Comparison of ENCODE assay signal across 26 cellular contexts in genomic region chrX:23623797-23624196, GRCh38. TPM values are rescaled to one million over a fixed set of nuclear protein-coding genes. Genes with fewer than 3 reads are reported as not detected.
DNase-seq lines count a peak whose midpoint lies in the region; ATAC-seq, FAIRE-seq and TF ChIP-seq lines count a peak whose summit lies in the region.
"Had no signal": no experiment of that assay in that cellular context is flagged by ENCODE, and none has a peak within 500 bp of the region (broad histone marks: within the 10 kb centered on the region; RNA-seq: fewer than 3 reads in every experiment).

No MANE protein-coding gene starts in this region.

- no peak overlapping the region for H2AFZ ChIP-seq in GM12878 (ENCODE audit: control insufficient read depth, low read depth, low read length)

- 16% methylated on average over 4 of the region's 4 CpGs for WGBS in GM12878 (ENCODE audit: insufficient coverage, insufficient replicate concordance, low lambda C conversion rate, missing lambda C conversion rate)

- FAIRE-seq in GM12878 (lab: Jason Lieb, UNC) = no peak
- FAIRE-seq: A549, G401.6 had no signal

- peak; percentile 85 for ATAC-seq in GM18511 (IDR thresholded peaks at IDR 0.05; ENCODE audit: unreplicated experiment)
- ATAC-seq in HG02870 (IDR thresholded peaks at IDR 0.05; ENCODE audit: unreplicated experiment) = peak; percentile 71
- ATAC-seq in GM12878 = no peak; the same call in 2 of the 3 replicates
- ATAC-seq: A549 had no signal

- no peak overlapping the region for H3K27ac ChIP-seq in GM12878 (ENCODE audit: control insufficient read depth, insufficient read depth)
- H3K27ac ChIP-seq: 22Rv1, A549, BLaER1 had no signal

- no peak for TF ChIP-seq POLR2A in GM12878 (IDR thresholded peaks at IDR 0.05; ENCODE audit: low read depth, low read length)

- H3K4me2 ChIP-seq in GM12878 (ENCODE audit: control insufficient read depth, insufficient read depth) = no peak overlapping the region
- H3K4me2 ChIP-seq: A549, BLaER1 had no signal

- H3K9ac ChIP-seq in GM12878 (ENCODE audit: control insufficient read depth, insufficient read depth, low read length) = no peak overlapping the region
- H3K9ac ChIP-seq: BLaER1 had no signal

- no peak overlapping the region for H3K4me3 ChIP-seq in GM12878
- H3K4me3 ChIP-seq: A549, BLaER1 had no signal

- H3K36me3 ChIP-seq in GM12878 (ENCODE audit: control insufficient read depth in 2 of 2, insufficient read depth in 2 of 2, low read length in 1 of 2) = no peaks in the 10 kb centered on the region
- H3K36me3 ChIP-seq: BE2C, BLaER1 had no signal

- no peaks in the 10 kb centered on the region for H3K4me1 ChIP-seq in GM12878 (ENCODE audit: control insufficient read depth, insufficient read depth, low read length)
- H3K4me1 ChIP-seq: A549, BE2C, BLaER1 had no signal

- TF ChIP-seq RAD21 in GM12878 (IDR thresholded peaks at IDR 0.05; ENCODE audit: insufficient read depth, low read depth, low read length) = no peak

- intact Hi-C loops in GM12878 (cut with micrococcal nuclease; ENCODE audit: unreplicated experiment) = no loop called here

- TF ChIP-seq EP300 in GM12878 (IDR thresholded peaks at IDR 0.05; ENCODE audit: borderline replicate concordance in 1 of 2, control insufficient read depth in 1 of 2, low read depth in 2 of 2, low read length in 2 of 2) = no peak

- no peaks in the 10 kb centered on the region for H3K27me3 ChIP-seq in GM12878 (replicated peaks in 1 of 2; ENCODE audit: control insufficient read depth in 2 of 2, insufficient read depth in 2 of 2, low read length in 1 of 2)
- H3K27me3 ChIP-seq: BE2C, BLaER1 had no signal

- no peaks in the 10 kb centered on the region for H3K9me3 ChIP-seq in GM12878 (replicated peaks; ENCODE audit: control insufficient read depth, insufficient read depth, low read length)
- H3K9me3 ChIP-seq: A549, BE2C had no signal

- SMC1A ChIA-PET in GM12878 (lab: Charles Lee; ENCODE audit: uncharacterized antibody, unreplicated experiment) = no interaction called here

- POLR2A ChIA-PET in GM12878 (lab: Charles Lee) = no interaction called here

- RAD21 ChIA-PET in GM12878 (lab: Charles Lee; ENCODE audit: unreplicated experiment) = no interaction called here

- CTCF ChIA-PET in GM12878 (lab: Yijun Ruan, JAX) = interaction anchor here (1.4 kb wide), 1 partner anchor 1465 kb away, joined by 3 read pairs; no protein-coding TSS in a partner anchor

- TF ChIP-seq CTCF in GM12878 (IDR thresholded peaks at IDR 0.05 in 2 of 3, conservative IDR thresholded peaks at IDR 0.05 in 1 of 3; ENCODE audit: control insufficient read depth in 2 of 3, extremely low read depth in 1 of 3, insufficient read depth in 1 of 3, low read depth in 3 of 3, low read length in 3 of 3) = no peak

- DNase-seq in ELF-1 (ENCODE audit: low read depth, low spot score) (peak; percentile 16), GM12878 (ENCODE audit: low read depth, low spot score) (no peak), Ammon's horn (ENCODE audit: low spot score) (no peak), inferior parietal cortex (ENCODE audit: extremely low spot score) (no peak)
- no peak for DNase-seq in stimulated activated CD4-positive, alpha-beta T cell treated with anti-CD3 and anti-CD28 coated beads, Interleukin-12 subunit alpha, Interleukin-12 subunit beta, amount 100 ng/mL, for 4 hours
- DNase-seq in stimulated activated CD8-positive, alpha-beta memory T cell treated with anti-CD3 and anti-CD28 coated beads, Interleukin-4, amount 100 ng/mL, for 48 hours = no peak
- DNase-seq: AML-193; BE2C; C1 segment of cervical spinal cord; CD4-positive, alpha-beta memory T cell; CD4-positive, CD25-positive, alpha-beta regulatory T cell; CD8-positive, alpha-beta memory T cell; COR-L47; DMS 273 treated with DMSO at 0.1 percent for 48 hours; DMS153; DMS53; DMS79; DND-41; EL; GF-D8 had no signal

- no TSS peak for BruUV-seq in GM12878 (replicated peaks; lab: Mats Ljungman, UMichigan)

- H3K79me2 ChIP-seq in GM12878 (ENCODE audit: control insufficient read depth, insufficient read depth, low read length) = no peaks in the 10 kb centered on the region

- in situ Hi-C loops in GM12878 (cut with MboI) = no loop called here

- no peaks in the 10 kb centered on the region for H4K20me1 ChIP-seq in GM12878 (ENCODE audit: control insufficient read depth, insufficient read depth)
- H4K20me1 ChIP-seq: BLaER1 had no signal

TF ChIP-seq in GM12878, 131 proteins besides CTCF, POLR2A, EP300 and RAD21:
- TF ChIP-seq NR2C1 (IDR thresholded peaks at IDR 0.05) (no peak), SPI1 (IDR thresholded peaks at IDR 0.05; ENCODE audit: borderline replicate concordance, insufficient read depth, low read depth, low read length) (peak; percentile 73; the same call in 1 of the 2 replicates)
TF ChIP-seq in GM12878: peak in this region for 1.

RNA-seq across cellular contexts. Expression of gene PRDX4, which starts 43.5 kb away (rescaled TPM):
- 29.3 and 33.4 TPM in 2 replicates for total RNA-seq in GM12878 (2013; cell fraction: nucleolus; rRNA removed)
- 71.5 and 78.9 TPM in 2 replicates for total RNA-seq in GM12878 (2014; rRNA removed)
- 75.8 and 89.7 TPM in 2 replicates for total RNA-seq in GM12878 (2014; rRNA removed; fragmentation: Illumina TruSeq; extraction: Trizol)
- 49.2 and 50.3 TPM in 2 replicates for total RNA-seq in GM12878 (2021)
- polyA plus RNA-seq in GM12878 (2011; ENCODE audit: low read depth) = 40.3 TPM
- polyA plus RNA-seq in GM12878 (2011; rRNA removed) = 60.0 and 74.9 TPM in 2 replicates
- 42.0 and 44.3 TPM in 2 replicates for polyA plus RNA-seq in GM12878 (2011; cell fraction: cytosol; rRNA removed)
- polyA plus RNA-seq in GM12878 (2011; cell fraction: nucleus; rRNA removed) = 17.9 and 18.1 TPM in 2 replicates
- polyA plus RNA-seq in GM12878 (2012) = 46.5 and 48.0 TPM in 2 replicates
- polyA plus RNA-seq in GM12878 (2014; fragmentation: Illumina TruSeq; extraction: Trizol) = 53.3 and 58.1 TPM in 2 replicates
- 10 to 100 TPM; 11.1 to 28.4 TPM for polyA plus RNA-seq in GM12878 (2014; fragmentation: Nextera tagmentation; extraction: Ambion mirVana)
- polyA plus RNA-seq in GM12878 (2014; rRNA removed) = 58.3 and 60.9 TPM in 2 replicates
- 100 to 1,000 TPM; 120 to 121 TPM for polyA plus RNA-seq in GM12878 (2016; fragmentation: Nextera tagmentation; extraction: Ambion mirVana)
- 23.9 and 30.1 TPM in 2 replicates for polyA minus RNA-seq in GM12878 (2011; rRNA and poly(A)+ RNA removed)
- 7.6 and 9.2 TPM in 2 replicates for polyA minus RNA-seq in GM12878 (2011; cell fraction: cytosol; rRNA and poly(A)+ RNA removed)
- 4.9 and 5.1 TPM in 2 replicates for polyA minus RNA-seq in GM12878 (2011; cell fraction: nucleus; rRNA and poly(A)+ RNA removed)
